8 cellular contexts compared by ENCODE assay signal in the genomic region with DNA sequence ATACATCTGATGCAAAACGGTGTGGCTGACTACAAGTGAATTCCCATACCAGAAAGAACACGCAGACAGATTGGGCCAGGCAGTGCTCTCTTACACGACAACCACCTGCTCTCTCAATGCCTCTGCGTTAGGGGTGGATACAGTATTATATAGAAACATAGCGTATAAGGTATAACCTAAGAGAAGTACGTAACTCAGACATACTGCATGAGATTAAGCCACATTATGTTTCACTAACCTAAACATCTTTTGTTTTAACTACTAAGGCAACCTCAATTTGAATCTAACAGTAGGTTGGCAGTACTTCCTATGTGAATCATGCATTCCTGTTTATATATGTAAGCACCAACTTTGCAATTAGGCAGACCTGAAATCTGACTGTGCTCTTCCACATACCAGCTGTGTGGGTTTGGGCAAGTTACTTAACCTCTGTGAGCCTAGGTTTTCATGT. TPM values are rescaled to one million over a fixed set of nuclear protein-coding genes. Genes with fewer than 3 reads are reported as not detected.
DNase-seq lines count a peak whose midpoint lies in the region; TF ChIP-seq lines count a peak whose summit lies in the region.

No MANE protein-coding gene starts in this region.

- no peaks in the 10 kb centered on the region for H3K9me3 ChIP-seq in Caco-2

- no peak for TF ChIP-seq CTCF in AG09319 (IDR thresholded peaks at IDR 0.05; ENCODE audit: low read depth, low read length)
- TF ChIP-seq CTCF in fibroblast of mammary gland (conservative IDR thresholded peaks at IDR 0.05; ENCODE audit: control insufficient read depth, insufficient read depth, low read depth, low read length) = no peak
- TF ChIP-seq CTCF in GM10266 (IDR thresholded peaks at IDR 0.05; ENCODE audit: control insufficient read depth, insufficient read depth, low read depth, missing control alignments) = no peak
- no peak for TF ChIP-seq CTCF in Caco-2 (IDR thresholded peaks at IDR 0.05; ENCODE audit: insufficient read depth in 1 of 2, low read depth in 1 of 2, low read length in 1 of 2, severe bottlenecking in 1 of 2, unreplicated experiment in 1 of 2)

- H3K27me3 ChIP-seq in Caco-2 (replicated peaks; ENCODE audit: control insufficient read depth, insufficient read depth, low read length) = no peaks in the 10 kb centered on the region

- intact Hi-C loops in Caco-2 (cut with micrococcal nuclease; ENCODE audit: unreplicated experiment) = no loop called here

- CTCF ChIA-PET in Caco-2 (lab: Charles Lee) = no interaction called here

- H3K4me3 ChIP-seq in fibroblast of mammary gland (ENCODE audit: control insufficient read depth, low read depth, low read length) (no peak overlapping the region), Caco-2 (ENCODE audit: low read depth, low read length) (no peak overlapping the region)

- H3K27me3 Mint-ChIP-seq in T-helper 2 cell treated with Interferon-gamma antibody and Interleukin-4, amounts not matched to agents 5 μg/mL and 100 μg/mL, for 36 hours (ENCODE audit: low read depth) = peaks cover 16% of the 10 kb centered on the region
- H3K27me3 Mint-ChIP-seq in Caco-2 (ENCODE audit: insufficient read depth, unreplicated experiment) = peaks cover 24% of the 10 kb centered on the region

- no peak overlapping the region for H3K4me3 Mint-ChIP-seq in T-helper 2 cell treated with Interferon-gamma antibody and Interleukin-4, amounts not matched to agents 5 μg/mL and 100 μg/mL, for 36 hours
- H3K4me3 Mint-ChIP-seq in Caco-2 (ENCODE audit: unreplicated experiment) = no peak overlapping the region

- no peak overlapping the region for H3K27ac Mint-ChIP-seq in T-helper 2 cell treated with Interferon-gamma antibody and Interleukin-4, amounts not matched to agents 5 μg/mL and 100 μg/mL, for 36 hours
- no peak overlapping the region for H3K27ac Mint-ChIP-seq in Caco-2 (ENCODE audit: unreplicated experiment)

- POLR2A ChIA-PET in Caco-2 (lab: Charles Lee) = no interaction called here

- DNase-seq in AG09319 (ENCODE audit: extremely low read depth, low read depth) = peak; percentile 14
- peak; percentile 77 for DNase-seq in H4 (ENCODE audit: low spot score)
- DNase-seq in T-helper 2 cell treated with Interferon-gamma antibody and Interleukin-4, amounts not matched to agents 5 μg/mL and 100 μg/mL, for 36 hours (ENCODE audit: low spot score) = peak; percentile 22
- peak; percentile 52 for DNase-seq in fibroblast of mammary gland (ENCODE audit: low read depth)
- no peak for DNase-seq in GM10266 (ENCODE audit: extremely low spot score)
- no peak for DNase-seq in NCI-H69 (lab: John Stamatoyannopoulos, UW)
- no peak for DNase-seq in Caco-2
- DNase-seq in HK-2 (ENCODE audit: unreplicated experiment) = no peak

- H3K36me3 Mint-ChIP-seq in T-helper 2 cell treated with Interferon-gamma antibody and Interleukin-4, amounts not matched to agents 5 μg/mL and 100 μg/mL, for 36 hours (ENCODE audit: low read depth) = no peaks in the 10 kb centered on the region
- H3K36me3 Mint-ChIP-seq in Caco-2 (ENCODE audit: insufficient read depth, unreplicated experiment) = no peaks in the 10 kb centered on the region

- no TSS peak for BruUV-seq in Caco-2 (replicated peaks; lab: Mats Ljungman, UMichigan)

- H3K4me1 Mint-ChIP-seq in T-helper 2 cell treated with Interferon-gamma antibody and Interleukin-4, amounts not matched to agents 5 μg/mL and 100 μg/mL, for 36 hours (ENCODE audit: low read depth) = peaks cover under 1% of the 10 kb centered on the region
- H3K4me1 Mint-ChIP-seq in Caco-2 (ENCODE audit: low read depth, unreplicated experiment) = no peaks in the 10 kb centered on the region

- peaks cover 5% of the 10 kb centered on the region; the same call in 1 of the 2 replicates for H3K4me1 ChIP-seq in Caco-2

- no peaks in the 10 kb centered on the region for H3K9me3 Mint-ChIP-seq in T-helper 2 cell treated with Interferon-gamma antibody and Interleukin-4, amounts not matched to agents 5 μg/mL and 100 μg/mL, for 36 hours
- no peaks in the 10 kb centered on the region for H3K9me3 Mint-ChIP-seq in Caco-2 (ENCODE audit: unreplicated experiment)

- H3K36me3 ChIP-seq in Caco-2 (ENCODE audit: control insufficient read depth, insufficient read depth, low read length) = no peaks in the 10 kb centered on the region

RNA-seq across cellular contexts. Expression of a gene that starts 58.1 kb away (rescaled TPM):
- 103 and 123 TPM in 2 replicates for total RNA-seq in H4 (2014; rRNA removed; shearing (Covaris generic))
- 41.0 and 47.6 TPM in 2 replicates for total RNA-seq in Caco-2 (2022)

Comparison
In these comparisons a context has a peak if more than half of its experiments do, and no peak if none do; other contexts are left out.
1. DNase-seq: peak in AG09319 (single experiment), H4 (single experiment), T-helper 2 cell treated with Interferon-gamma antibody and Interleukin-4, amounts not matched to agents 5 μg/mL and 100 μg/mL, for 36 hours (single experiment) and fibroblast of mammary gland (single experiment); none in GM10266 (single experiment), NCI-H69 (single experiment), Caco-2 (0 of 2) and HK-2 (single experiment).